ENCODE assay signal across 22 cellular contexts in the genomic region with DNA sequence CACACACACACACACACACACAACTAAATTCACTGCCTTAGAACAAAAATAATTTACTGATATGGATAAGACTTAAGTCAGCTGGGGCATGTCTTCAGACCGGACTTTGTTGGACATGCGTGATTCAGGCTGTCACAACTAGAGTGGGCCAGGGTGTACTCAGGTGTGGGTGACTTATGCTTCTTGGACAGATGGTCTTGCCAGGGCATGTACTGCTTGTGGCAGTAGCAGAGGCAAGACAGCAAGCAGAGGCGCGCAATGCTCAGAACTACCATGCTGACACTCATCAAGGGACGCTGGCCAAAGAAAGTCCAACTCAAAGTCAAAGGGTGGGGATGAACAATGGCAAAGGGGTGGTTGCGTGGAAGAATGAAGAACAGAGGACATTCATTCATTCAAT.
"Had no signal": no experiment of that assay in that cellular context is flagged by ENCODE, and none has a peak within 500 bp of the region (broad histone marks: within the 10 kb centered on the region; RNA-seq: fewer than 3 reads in every experiment).

No MANE protein-coding gene starts in this region.

- DNase-seq: colonic mucosa; effector CD8-positive, alpha-beta T cell; endodermal cell; erythroblast; esophagus squamous epithelium; hypothalamus; left ventricle myocardium superior; lower lobe of right lung; natural killer cell; sigmoid colon; stimulated activated CD4-positive, alpha-beta T cell treated with anti-CD3 and anti-CD28 coated beads, Interleukin-2, amount 100 ng/mL, for 48 hours; stimulated activated naive B cell treated with anti-CD40 and anti-IgM and Interleukin-4, amounts not matched to agents 10 μg/mL and 1 μg/mL and 100 μg/mL, for 72 hours; transverse colon had no signal

- H3K27me3 ChIP-seq: colonic mucosa, esophagus squamous epithelium, right atrium auricular region, sigmoid colon, transverse colon, vagina had no signal

- H3K27me3 Mint-ChIP-seq: dendritic cell treated with granulocyte-macrophage colony-stimulating factor and Interleukin-4, amounts not matched to agents 40 ng/mL and 50 ng/mL, for 4 days; memory B cell; stimulated activated naive B cell treated with anti-CD40 and anti-IgM and Interleukin-4, amounts not matched to agents 10 μg/mL and 1 μg/mL and 100 μg/mL, for 72 hours; stimulated activated naive CD8-positive, alpha-beta T cell treated with anti-CD3 and anti-CD28 coated beads, Interleukin-15, Interleukin-2, amounts not matched to agents 100 ng/mL and 50 ng/mL, for 24 hours had no signal

- H3K4me3 ChIP-seq: colonic mucosa, esophagus squamous epithelium, lower lobe of right lung, prostate gland, right atrium auricular region, sigmoid colon, transverse colon, vagina had no signal

- H3K9me3 Mint-ChIP-seq: endodermal cell, memory B cell had no signal

- ATAC-seq: left ventricle myocardium superior; lower lobe of right lung; natural killer cell; stimulated activated naive B cell treated with anti-CD40 and anti-IgM and Interleukin-4, amounts not matched to agents 10 μg/mL and 1 μg/mL and 100 μg/mL, for 72 hours had no signal

- H3K36me3 ChIP-seq: colonic mucosa, esophagus squamous epithelium, lower lobe of right lung, prostate gland, right atrium auricular region, sigmoid colon, transverse colon, vagina had no signal

- FAIRE-seq: frontal cortex, keratinocyte had no signal

- H3K27ac Mint-ChIP-seq: dendritic cell treated with granulocyte-macrophage colony-stimulating factor and Interleukin-4, amounts not matched to agents 40 ng/mL and 50 ng/mL, for 4 days; endodermal cell; memory B cell; natural killer cell; stimulated activated naive B cell treated with anti-CD40 and anti-IgM and Interleukin-4, amounts not matched to agents 10 μg/mL and 1 μg/mL and 100 μg/mL, for 72 hours; stimulated activated naive CD8-positive, alpha-beta T cell treated with anti-CD3 and anti-CD28 coated beads, Interleukin-15, Interleukin-2, amounts not matched to agents 100 ng/mL and 50 ng/mL, for 24 hours had no signal

- H3K4me3 Mint-ChIP-seq: dendritic cell treated with granulocyte-macrophage colony-stimulating factor and Interleukin-4, amounts not matched to agents 40 ng/mL and 50 ng/mL, for 4 days; endodermal cell; memory B cell; natural killer cell; neural crest cell; stimulated activated naive B cell treated with anti-CD40 and anti-IgM and Interleukin-4, amounts not matched to agents 10 μg/mL and 1 μg/mL and 100 μg/mL, for 72 hours; stimulated activated naive CD8-positive, alpha-beta T cell treated with anti-CD3 and anti-CD28 coated beads, Interleukin-15, Interleukin-2, amounts not matched to agents 100 ng/mL and 50 ng/mL, for 24 hours had no signal

- H3K36me3 Mint-ChIP-seq: memory B cell; stimulated activated naive B cell treated with anti-CD40 and anti-IgM and Interleukin-4, amounts not matched to agents 10 μg/mL and 1 μg/mL and 100 μg/mL, for 72 hours had no signal

- H3K4me1 Mint-ChIP-seq: memory B cell; natural killer cell; neural crest cell; stimulated activated naive B cell treated with anti-CD40 and anti-IgM and Interleukin-4, amounts not matched to agents 10 μg/mL and 1 μg/mL and 100 μg/mL, for 72 hours had no signal
